Comparison of ENCODE assay signal across 10 cellular contexts in genomic region chr15:60358935-60359672, GRCh38. TPM values are rescaled to one million over a fixed set of nuclear protein-coding genes. Genes with fewer than 3 reads are reported as not detected.
DNase-seq lines count a peak whose midpoint lies in the region; ATAC-seq and TF ChIP-seq lines count a peak whose summit lies in the region.
"Had no signal": no experiment of that assay in that cellular context is flagged by ENCODE, and none has a peak within 500 bp of the region (broad histone marks: within the 10 kb centered on the region; RNA-seq: fewer than 3 reads in every experiment).

No MANE protein-coding gene starts in this region.

- peak overlapping the region; percentile 70 for H3K27ac ChIP-seq in stomach smooth muscle (ENCODE audit: low read length)

- H3K4me3 Mint-ChIP-seq in glutamatergic neuron (ENCODE audit: unreplicated experiment): no peak overlapping the region
- H3K4me3 Mint-ChIP-seq: activated CD8-positive, alpha-beta T cell treated with anti-CD3 and anti-CD28 coated beads for 36 hours; dendritic cell treated with granulocyte-macrophage colony-stimulating factor and Interleukin-4, amounts not matched to agents 40 ng/mL and 50 ng/mL, for 4 days had no signal

- H3K9me3 Mint-ChIP-seq in glutamatergic neuron (ENCODE audit: unreplicated experiment): peaks cover 4% of the 10 kb centered on the region
- H3K9me3 Mint-ChIP-seq: activated CD8-positive, alpha-beta T cell treated with anti-CD3 and anti-CD28 coated beads for 36 hours; dendritic cell treated with granulocyte-macrophage colony-stimulating factor and Interleukin-4, amounts not matched to agents 40 ng/mL and 50 ng/mL, for 4 days had no signal

- H3K9me3 ChIP-seq in stomach smooth muscle (ENCODE audit: control insufficient read depth in 2 of 2, low read length in 2 of 2): no peaks in the 10 kb centered on the region

- TF ChIP-seq CTCF in glutamatergic neuron (IDR thresholded peaks at IDR 0.05; ENCODE audit: partially characterized antibody, unreplicated experiment): no peak

- H3K4me3 ChIP-seq in stomach smooth muscle (ENCODE audit: low read length in 2 of 2): peak overlapping the region; percentile 44 to 62

- peaks cover 10% of the 10 kb centered on the region for H3K36me3 Mint-ChIP-seq in glutamatergic neuron (ENCODE audit: unreplicated experiment)

- H3K4me1 Mint-ChIP-seq in glutamatergic neuron (ENCODE audit: low read depth, unreplicated experiment): peaks cover 25% of the 10 kb centered on the region

- peaks cover 16% of the 10 kb centered on the region for H3K4me1 ChIP-seq in stomach smooth muscle (ENCODE audit: control insufficient read depth, insufficient read depth, low read length)

- peak overlapping the region; percentile 58 to 69 for H3K9ac ChIP-seq in stomach smooth muscle (ENCODE audit: low read length in 2 of 2)

- peaks cover 27 to 32% of the 10 kb centered on the region in 2 donors for H3K36me3 ChIP-seq in stomach smooth muscle (ENCODE audit: control insufficient read depth in 2 of 2, insufficient read depth in 2 of 2, low read length in 2 of 2)

- H3K27ac Mint-ChIP-seq in glutamatergic neuron (ENCODE audit: unreplicated experiment): peak overlapping the region; percentile 62
- H3K27ac Mint-ChIP-seq: activated CD8-positive, alpha-beta T cell treated with anti-CD3 and anti-CD28 coated beads for 36 hours; dendritic cell treated with granulocyte-macrophage colony-stimulating factor and Interleukin-4, amounts not matched to agents 40 ng/mL and 50 ng/mL, for 4 days had no signal

- ATAC-seq in GM18870 (IDR thresholded peaks at IDR 0.05; ENCODE audit: unreplicated experiment): no peak
- ATAC-seq in GM19035 (IDR thresholded peaks at IDR 0.05; ENCODE audit: unreplicated experiment): no peak

- no peaks in the 10 kb centered on the region for H3K27me3 ChIP-seq in stomach smooth muscle (ENCODE audit: control insufficient read depth in 1 of 2, insufficient read depth in 2 of 2, low read length in 2 of 2)

- H3K27me3 Mint-ChIP-seq in glutamatergic neuron (ENCODE audit: unreplicated experiment): peaks cover 3% of the 10 kb centered on the region
- H3K27me3 Mint-ChIP-seq: activated CD8-positive, alpha-beta T cell treated with anti-CD3 and anti-CD28 coated beads for 36 hours; dendritic cell treated with granulocyte-macrophage colony-stimulating factor and Interleukin-4, amounts not matched to agents 40 ng/mL and 50 ng/mL, for 4 days had no signal

- DNase-seq in NCI-H1092 (lab: John Stamatoyannopoulos, UW) (peak; percentile 90), RPMI7951 (ENCODE audit: low read depth) (peak; percentile 82), glutamatergic neuron (no peak), cortex of kidney (lab: John Stamatoyannopoulos, UW) (no peak), NCI-H526 (lab: John Stamatoyannopoulos, UW) (no peak)

RNA-seq across cellular contexts. Expression of gene ANXA2, which starts 38.7 kb away (rescaled TPM):
- total RNA-seq in RPMI7951 (2014; rRNA removed; shearing (Covaris generic)): 4,077 and 4,282 TPM in 2 replicates
- total RNA-seq in glutamatergic neuron (ENCODE audit: unreplicated experiment): 925 TPM

Comparison
In these comparisons a context has a peak if more than half of its experiments do, and no peak if none do; other contexts are left out.
1. DNase-seq: peak in NCI-H1092 (single experiment) and RPMI7951 (single experiment); none in glutamatergic neuron (single experiment), cortex of kidney (single experiment) and NCI-H526 (0 of 2).